In the genomic region with DNA sequence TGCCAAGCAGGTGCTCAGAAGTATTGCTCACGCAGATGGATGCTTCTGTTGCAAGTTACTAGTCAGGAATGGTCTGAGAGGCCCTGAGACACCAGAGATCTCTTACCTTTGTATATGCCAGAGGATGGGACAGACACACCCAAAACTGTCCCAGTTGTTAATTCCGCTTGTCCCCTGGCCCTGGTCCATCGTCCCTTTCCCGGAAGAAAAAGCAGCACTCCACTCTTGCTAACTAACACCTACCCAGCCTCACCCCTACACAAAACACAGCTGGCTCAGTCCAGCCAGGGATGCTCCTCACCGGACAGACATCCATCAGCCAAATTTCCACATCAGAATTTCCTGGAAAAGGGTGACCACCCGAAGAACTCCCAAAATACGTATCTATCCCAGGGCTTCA, we compare ENCODE assay signal across 20 cellular contexts. TPM values are rescaled to one million over a fixed set of nuclear protein-coding genes. Genes with fewer than 3 reads are reported as not detected.
DNase-seq lines count a peak whose midpoint lies in the region; ATAC-seq and TF ChIP-seq lines count a peak whose summit lies in the region.
"Had no signal": no experiment of that assay in that cellular context is flagged by ENCODE, and none has a peak within 500 bp of the region (broad histone marks: within the 10 kb centered on the region; RNA-seq: fewer than 3 reads in every experiment).

No MANE protein-coding gene starts in this region.

- H4K20me1 ChIP-seq in DND-41 (ENCODE audit: insufficient read depth, low read length): peaks cover 29% of the 10 kb centered on the region

- peak overlapping the region; percentile 83; the same call in 1 of the 2 replicates for H3K9ac ChIP-seq in DND-41 (ENCODE audit: low read depth, low read length)

- TF ChIP-seq CTCF in DND-41 (IDR thresholded peaks at IDR 0.05; ENCODE audit: borderline replicate concordance, extremely low read depth, low read length, poor library complexity, severe bottlenecking) (no peak), coronary artery (IDR thresholded peaks at IDR 0.05) (no peak)

- H3K4me2 ChIP-seq in DND-41 (ENCODE audit: insufficient read depth, low read length): peak overlapping the region; percentile 88
- H3K4me2 ChIP-seq: GM23338 had no signal

- H3K27ac ChIP-seq in DND-41 (ENCODE audit: low read length): no peak overlapping the region
- H3K27ac ChIP-seq in coronary artery: peak overlapping the region in 1 of 2 donors; percentile 7
- no peak overlapping the region for H3K27ac ChIP-seq in mesodermal cell (ENCODE audit: low read depth, low read length, severe bottlenecking)
- H3K27ac ChIP-seq in skin epidermis: peak overlapping the region in 7 of 21 experiments; percentile 0 to 86 (median 83)
- H3K27ac ChIP-seq: thoracic aorta, WERI-Rb-1 had no signal

- no peak overlapping the region for H2AFZ ChIP-seq in DND-41 (ENCODE audit: low read depth, low read length)
- H2AFZ ChIP-seq: GM23338 had no signal

- H3K4me1 ChIP-seq in DND-41 (ENCODE audit: insufficient read depth, low read length): peaks cover 31% of the 10 kb centered on the region
- peaks cover 13% of the 10 kb centered on the region for H3K4me1 ChIP-seq in mesodermal cell (ENCODE audit: control insufficient read depth, insufficient read depth, low read length, poor library complexity, severe bottlenecking)

- 92 to 99% methylated on average over 6 to 7 of the region's 7 CpGs for WGBS in mesodermal cell (ENCODE audit: insufficient coverage in 2 of 2), 2 experiments

- peaks cover 50% of the 10 kb centered on the region for H3K79me2 ChIP-seq in DND-41 (ENCODE audit: insufficient read depth, low read length)

- H3K36me3 ChIP-seq in DND-41 (ENCODE audit: insufficient read depth, low read length) (no peaks in the 10 kb centered on the region; the same call in 1 of the 2 replicates), mesodermal cell (ENCODE audit: control insufficient read depth, insufficient read depth, low read length) (peaks cover 4% of the 10 kb centered on the region)
- H3K36me3 ChIP-seq: thoracic aorta, WERI-Rb-1 had no signal

- peaks cover 15% of the 10 kb centered on the region for H3K9me3 ChIP-seq in DND-41 (ENCODE audit: insufficient read depth, low read length, severe bottlenecking)
- peaks cover 20% of the 10 kb centered on the region for H3K9me3 ChIP-seq in mesodermal cell (ENCODE audit: control insufficient read depth, low read length)

- ATAC-seq in DND-41 (ENCODE audit: insufficient read depth, low read depth): no peak
- ATAC-seq: GM23338, HepG2 had no signal

- no peak for TF ChIP-seq POLR2A in erythroblast (IDR thresholded peaks at IDR 0.05; ENCODE audit: low read length)

- no peaks in the 10 kb centered on the region for H3K27me3 ChIP-seq in DND-41 (ENCODE audit: insufficient read depth, low read length, poor library complexity)

- DNase-seq in DND-41 (no peak), coronary artery (ENCODE audit: low spot score) (no peak), SKM-1 (lab: John Stamatoyannopoulos, UW; ENCODE audit: unreplicated experiment) (no peak), RPMI8226 (no peak), erythroblast (lab: John Stamatoyannopoulos, UW) (no peak), SK-N-DZ (ENCODE audit: low spot score) (no peak)
- DNase-seq: central memory CD4-positive, alpha-beta T cell; DMS 273 treated with DMSO at 0.1 percent for 48 hours; foreskin melanocyte; MM.1S; NCI-H1694; NCI-H446 treated with DMSO at 0.1 percent for 48 hours; SHP77; stimulated activated CD4-positive, alpha-beta T cell treated with anti-CD3 and anti-CD28 coated beads, Interleukin-4, amount 100 ng/mL, for 24 hours; WERI-Rb-1 had no signal

- peak overlapping the region in 1 of 2 experiments; percentile 76; a peak in 1 of 4 replicates for H3K4me3 ChIP-seq in DND-41 (ENCODE audit: low read depth in 1 of 2, low read length in 2 of 2)
- H3K4me3 ChIP-seq in coronary artery: peak overlapping the region; percentile 77
- H3K4me3 ChIP-seq in mesodermal cell (ENCODE audit: extremely low read depth, insufficient read depth, low read length, poor library complexity, severe bottlenecking): peak overlapping the region; percentile 73
- H3K4me3 ChIP-seq in skin epidermis: peak overlapping the region; percentile 1 to 79 (median 68)

RNA-seq across cellular contexts. Expression of a gene that starts 2.0 kb away (rescaled TPM):
- 18.3 TPM for polyA plus RNA-seq in mesodermal cell (2013, experiment 1 of 2)
- 20.5 TPM for polyA plus RNA-seq in mesodermal cell (2013, experiment 2 of 2)
- not detected in 2 replicates for polyA plus RNA-seq in SK-N-DZ (2014; cell fraction: cytosol; rRNA removed)
- not detected in 2 replicates for polyA plus RNA-seq in SK-N-DZ (2014; cell fraction: nucleus; rRNA removed)
